11 cellular contexts compared by ENCODE assay signal in genomic region chr17:28216528-28216927, GRCh38.
DNase-seq lines count a peak whose midpoint lies in the region; ATAC-seq, FAIRE-seq and TF ChIP-seq lines count a peak whose summit lies in the region.
"Had no signal": no experiment of that assay in that cellular context is flagged by ENCODE, and none has a peak within 500 bp of the region (broad histone marks: within the 10 kb centered on the region; RNA-seq: fewer than 3 reads in every experiment).

No MANE protein-coding gene starts in this region.

- H3K4me3 ChIP-seq in Panc1 (ENCODE audit: low read depth in 2 of 2, low read length in 2 of 2), result no peak overlapping the region
- no peak overlapping the region for H3K4me3 ChIP-seq in epithelial cell of esophagus (ENCODE audit: low read length)

- H3K27ac ChIP-seq in Panc1 (ENCODE audit: low read length), result no peak overlapping the region

- POLR2A ChIA-PET in Panc1 (lab: Charles Lee), result no interaction called here

- ATAC-seq in Panc1, result peak; percentile 77; the same call in 1 of the 2 replicates
- no peak for ATAC-seq in GM18861 (IDR thresholded peaks at IDR 0.05; ENCODE audit: unreplicated experiment)
- no peak for ATAC-seq in Right ventricle myocardium inferior
- no peak for ATAC-seq in GM19351 (IDR thresholded peaks at IDR 0.05; ENCODE audit: unreplicated experiment)

- TF ChIP-seq CTCF in Panc1 (IDR thresholded peaks at IDR 0.05) (no peak), epithelial cell of esophagus (IDR thresholded peaks at IDR 0.05; ENCODE audit: insufficient read depth, low read depth, low read length, missing control alignments) (no peak)

- no TSS peak for BruUV-seq in Panc1 (replicated peaks; lab: Mats Ljungman, UMichigan)

- intact Hi-C loops in Panc1 (cut with micrococcal nuclease; ENCODE audit: unreplicated experiment) (no loop called here), Right ventricle myocardium inferior (cut with DNase I) (no loop called here)

- H3K9me3 ChIP-seq in Panc1 (ENCODE audit: control insufficient read depth, insufficient read depth, low read depth, low read length), result no peaks in the 10 kb centered on the region

- FAIRE-seq in GM19239 (lab: Jason Lieb, UNC), result peak; percentile 8
- FAIRE-seq: endometrium, urothelium cell line had no signal

- DNase-seq in 8988T, result peak; percentile 51
- no peak for DNase-seq in GM19239 (ENCODE audit: insufficient read length, low spot score)
- DNase-seq in Panc1 (ENCODE audit: low read depth, low spot score), result no peak
- DNase-seq in epithelial cell of esophagus (ENCODE audit: low read depth), result peak; percentile 72
- DNase-seq in Right ventricle myocardium inferior (ENCODE audit: missing footprints), result no peak
- no peak for DNase-seq in activated effector memory CD4-positive, alpha-beta T cell treated with anti-CD3 and anti-CD28 coated beads, Interleukin-2, amount 50 U/mL, for 16 hours
- DNase-seq: anterior cingulate cortex had no signal

- no peaks in the 10 kb centered on the region for H3K27me3 ChIP-seq in Panc1 (ENCODE audit: control insufficient read depth, insufficient read depth, low read length)

- H3K4me1 ChIP-seq in Panc1 (ENCODE audit: control insufficient read depth, insufficient read depth, low read length), result no peaks in the 10 kb centered on the region

- H3K36me3 ChIP-seq in Panc1 (ENCODE audit: control insufficient read depth, insufficient read depth, low read length), result no peaks in the 10 kb centered on the region

- CTCF ChIA-PET in Panc1 (lab: Charles Lee), result interaction anchor here (0.9 to 1.3 kb wide), 2 partner anchors 35 to 323 kb away, joined by 3 to 4 read pairs; partner anchors contain the start of gene LYRM9

- in situ Hi-C loops in Panc1 (cut with HindIII; ENCODE audit: low pct_unique_long_range_greater_than_20kb, low sequenced_read_pairs), result no loop called here

Comparison
In these comparisons a context has a peak if more than half of its experiments do, and no peak if none do; other contexts are left out.
1. DNase-seq: peak in 8988T (single experiment) and epithelial cell of esophagus (single experiment); none in GM19239 (single experiment), Panc1 (single experiment), Right ventricle myocardium inferior (single experiment) and activated effector memory CD4-positive, alpha-beta T cell treated with anti-CD3 and anti-CD28 coated beads, Interleukin-2, amount 50 U/mL, for 16 hours (single experiment).